In the genomic region with DNA sequence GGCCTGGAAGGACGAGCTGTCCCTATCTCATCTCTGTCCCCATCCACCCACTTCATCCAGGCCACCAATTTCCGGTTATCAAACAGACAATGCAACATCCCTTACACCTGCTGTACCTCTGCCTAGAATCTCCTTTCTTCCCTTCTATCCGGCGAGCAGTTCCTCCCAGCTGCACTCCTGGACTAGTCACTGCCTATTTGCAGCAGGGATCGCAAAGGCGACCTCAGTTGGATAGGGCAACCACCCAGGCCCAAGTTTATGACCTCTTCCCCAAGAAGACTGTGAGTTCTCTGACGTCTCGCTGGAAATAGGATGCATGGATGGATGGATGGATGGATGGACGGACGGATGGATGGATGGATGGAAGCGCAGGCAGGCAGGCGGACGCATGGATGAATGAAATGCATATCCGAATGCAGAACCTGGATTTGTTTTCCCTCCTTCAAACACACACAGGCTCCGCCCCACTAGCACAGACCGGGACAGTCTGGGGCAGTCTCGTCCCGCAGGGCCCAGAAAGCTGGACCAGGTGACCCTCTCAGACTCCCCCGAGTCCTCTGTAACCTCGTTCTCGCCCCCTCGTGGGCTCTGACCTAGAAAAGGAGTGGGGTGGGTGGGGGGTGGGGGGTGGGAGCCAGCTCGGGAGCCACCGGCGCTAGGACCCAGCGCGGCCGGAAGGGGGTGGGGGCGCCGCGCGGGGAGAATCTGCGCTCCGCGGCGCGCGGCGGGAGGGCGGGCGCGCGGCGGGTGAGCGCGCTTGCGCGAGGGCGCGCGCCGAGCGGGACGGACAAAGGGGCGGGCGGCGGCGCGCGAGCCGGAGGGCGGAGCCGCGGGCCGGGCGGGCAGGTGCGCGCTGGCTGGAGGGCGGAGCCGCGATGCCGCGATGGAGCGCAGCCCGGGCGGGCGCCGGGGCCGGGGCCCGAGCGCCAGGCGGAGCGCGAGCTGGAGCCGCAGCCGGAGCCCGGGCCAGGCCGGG, we compare ENCODE assay signal across 8 cellular contexts. TPM values are rescaled to one million over a fixed set of nuclear protein-coding genes. Genes with fewer than 3 reads are reported as not detected.
DNase-seq lines count a peak whose midpoint lies in the region; ATAC-seq and TF ChIP-seq lines count a peak whose summit lies in the region.

A gene (plus strand): TSS at position 875 of the 976 bp plus-strand sequence. CDS start 24,867 bp downstream, outside the sequence.

- H3K27me3 ChIP-seq in CD4-positive, alpha-beta memory T cell (ENCODE audit: insufficient read depth, low read length), result no peaks in the 10 kb centered on the region

- peak within 1 kb of the TSS; percentile 93 to 97 (median 95) for H3K4me3 Mint-ChIP-seq in CD4-positive, alpha-beta memory T cell

- peak within 1 kb of the TSS; percentile 85 to 96 (median 94) for H3K27ac Mint-ChIP-seq in CD4-positive, alpha-beta memory T cell

- H3K79me2 ChIP-seq in OCI-LY7 (ENCODE audit: insufficient read depth, low read depth, low read length), result no peaks in the 10 kb centered on the region

- H3K36me3 ChIP-seq in CD4-positive, alpha-beta memory T cell (ENCODE audit: insufficient read depth, low read length), result no peaks in the 10 kb centered on the region
- no peaks in the 10 kb centered on the region for H3K36me3 ChIP-seq in OCI-LY7 (ENCODE audit: insufficient read depth, low read length)

- H3K9me3 Mint-ChIP-seq in CD4-positive, alpha-beta memory T cell, result no peaks in the 10 kb centered on the region

- H3K27ac ChIP-seq in CD4-positive, alpha-beta memory T cell (ENCODE audit: low read depth, low read length), result peak within 1 kb of the TSS; percentile 75
- H3K27ac ChIP-seq in OCI-LY7 (ENCODE audit: low read depth, low read length, poor library complexity, severe bottlenecking), result peak within 1 kb of the TSS; percentile 20

- H3K36me3 Mint-ChIP-seq in CD4-positive, alpha-beta memory T cell, result peaks cover 5 to 8% of the 10 kb centered on the region in 2 donors

- DNase-seq in CD4-positive, alpha-beta memory T cell, result peak; percentile 79 to 90 (median 88)
- peak; percentile 93 for DNase-seq in HuH-7 (ENCODE audit: low spot score)
- DNase-seq in OCI-LY7 (ENCODE audit: low spot score), result peak; percentile 90
- peak; percentile 87 for DNase-seq in activated T-cell treated with anti-CD3 and anti-CD28 coated beads for 48 hours (ENCODE audit: low read depth)
- peak; percentile 68 for DNase-seq in erythroblast (lab: John Stamatoyannopoulos, UW)
- peak; percentile 57 for DNase-seq in myocyte (ENCODE audit: low read depth)
- DNase-seq in stimulated activated CD8-positive, alpha-beta memory T cell treated with anti-CD3 and anti-CD28 coated beads, Interleukin-7, amount 100 ng/mL, for 4 hours (ENCODE audit: low read depth in 2 of 2), result peak; percentile 39 to 80

- intact Hi-C loops in CD4-positive, alpha-beta memory T cell (cut with micrococcal nuclease), result no loop called here
- intact Hi-C loops in OCI-LY7 (cut with micrococcal nuclease; ENCODE audit: unreplicated experiment), result no loop called here

- no peak for TF ChIP-seq POLR2A in erythroblast (IDR thresholded peaks at IDR 0.05; ENCODE audit: low read length)

- TF ChIP-seq CTCF in OCI-LY7 (conservative IDR thresholded peaks at IDR 0.05; ENCODE audit: low read length), result no peak

- peaks cover 60% of the 10 kb centered on the region for H3K4me1 ChIP-seq in CD4-positive, alpha-beta memory T cell (ENCODE audit: insufficient read depth, low read length)
- peaks cover 17% of the 10 kb centered on the region for H3K4me1 ChIP-seq in OCI-LY7 (ENCODE audit: insufficient read depth, low read length, poor library complexity, severe bottlenecking)

- no peaks in the 10 kb centered on the region for H3K27me3 Mint-ChIP-seq in CD4-positive, alpha-beta memory T cell

- peak within 1 kb of the TSS; percentile 72 to 88 for H3K4me3 ChIP-seq in CD4-positive, alpha-beta memory T cell (ENCODE audit: low read length in 2 of 2)
- peak within 1 kb of the TSS; percentile 75 for H3K4me3 ChIP-seq in OCI-LY7 (ENCODE audit: low read depth, low read length, poor library complexity, severe bottlenecking)

- TSS peak; percentile 80 for BruUV-seq in OCI-LY7 (replicated peaks; lab: Mats Ljungman, UMichigan)

- H3K4me1 Mint-ChIP-seq in CD4-positive, alpha-beta memory T cell, result peaks cover 37 to 68% (median 52%) of the 10 kb centered on the region in 4 donors

- no peaks in the 10 kb centered on the region for H3K9me3 ChIP-seq in CD4-positive, alpha-beta memory T cell (ENCODE audit: control insufficient read depth in 1 of 2, low read length in 2 of 2)
- no peaks in the 10 kb centered on the region for H3K9me3 ChIP-seq in OCI-LY7 (ENCODE audit: low read length)

- CTCF ChIA-PET in CD4-positive, alpha-beta memory T cell (lab: Charles Lee; ENCODE audit: partially characterized antibody), result interaction anchor here (0.7 to 4.7 kb wide), 6 partner anchors 8 to 25 kb away, joined by 3 to 30 read pairs (median 6); no protein-coding TSS in a partner anchor
- CTCF ChIA-PET in OCI-LY7 (lab: Charles Lee; ENCODE audit: unreplicated experiment), result no interaction called here

- no peaks in the 10 kb centered on the region; the same call in 1 of the 2 replicates for H4K20me1 ChIP-seq in OCI-LY7 (ENCODE audit: insufficient read depth, low read length)

- H2AFZ ChIP-seq in OCI-LY7 (ENCODE audit: low read length), result peak within 1 kb of the TSS; percentile 86

- peak within 1 kb of the TSS; percentile 74 for H3K4me2 ChIP-seq in OCI-LY7 (ENCODE audit: low read length)

- no peaks in the 10 kb centered on the region for H3K9me2 ChIP-seq in OCI-LY7 (ENCODE audit: insufficient read depth, low read length)

- POLR2A ChIA-PET in CD4-positive, alpha-beta memory T cell (lab: Charles Lee; ENCODE audit: partially characterized antibody), result interaction anchor here (0.6 to 5.2 kb wide), 8 partner anchors 10 to 202 kb away, joined by 3 to 114 read pairs (median 11); a partner anchor contains a TSS
- POLR2A ChIA-PET in OCI-LY7 (lab: Charles Lee), result interaction anchor here (0.7 kb wide), 1 partner anchor 17 kb away, joined by 4 read pairs; no protein-coding TSS in a partner anchor

- peak; percentile 89 for ATAC-seq in GM21381 (IDR thresholded peaks at IDR 0.05; ENCODE audit: unreplicated experiment)

RNA-seq across cellular contexts. Expression of the gene that starts here (rescaled TPM):
- total RNA-seq in CD4-positive, alpha-beta memory T cell, result 10 to 100 TPM; 14.2 to 14.6 TPM
- 10 to 100 TPM in 1 of 2 donors, 1 to 10 TPM in 1; 1.2 to 13.1 TPM for polyA plus RNA-seq in CD4-positive, alpha-beta memory T cell
- 0.22 and 0.46 TPM in 2 replicates for total RNA-seq in OCI-LY7 (2014; rRNA removed; shearing (Covaris generic))
- 0.63 TPM in 2 replicates for total RNA-seq in OCI-LY7 (2022)
- 3.7 and 4.3 TPM in 2 replicates for total RNA-seq in myocyte
- 0.88 TPM for polyA plus RNA-seq in myocyte (2012)

Comparison
In these comparisons a context has a peak if more than half of its experiments do, and no peak if none do; other contexts are left out.
1. Peak in every context shown above with its lines: DNase-seq, ATAC-seq, H3K4me3 ChIP-seq and H3K27ac ChIP-seq.
2. Peak in DNase-seq, H3K4me3 ChIP-seq, H3K27ac ChIP-seq and H3K4me2 ChIP-seq in OCI-LY7; RNA of the gene not detected or under 1 TPM.